12 cellular contexts compared by ENCODE assay signal in the genomic region with DNA sequence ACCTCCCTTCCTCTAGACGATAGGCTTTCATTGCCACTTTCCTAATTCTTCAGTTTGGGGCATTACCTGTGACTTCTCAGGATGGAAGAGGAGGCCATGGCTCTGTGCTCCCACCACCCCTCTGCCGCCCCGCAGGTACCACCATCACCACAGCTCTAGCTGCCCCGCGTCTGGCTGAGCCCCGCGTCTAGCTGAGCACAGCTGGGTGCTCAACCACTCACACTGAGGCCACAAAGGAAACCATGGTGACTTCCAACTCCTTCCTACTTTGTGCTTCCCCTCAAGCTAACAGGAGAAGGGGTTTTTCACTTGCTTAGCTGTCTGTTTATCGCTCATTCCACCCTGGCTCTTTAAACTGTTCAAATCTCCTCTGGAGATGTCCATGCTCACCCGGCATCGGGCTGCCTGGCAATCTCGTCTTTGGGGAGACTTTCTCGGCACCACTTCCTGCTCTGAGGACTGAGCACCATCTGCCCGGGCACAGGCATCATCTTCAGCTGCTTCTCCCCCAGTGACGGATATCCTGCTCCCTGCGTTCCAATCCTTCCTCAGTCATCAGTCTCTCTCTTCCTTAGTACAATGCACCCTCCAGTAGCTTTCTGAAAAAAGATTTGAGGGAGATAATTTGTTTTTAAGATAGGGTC. TPM values are rescaled to one million over a fixed set of nuclear protein-coding genes. Genes with fewer than 3 reads are reported as not detected.
DNase-seq lines count a peak whose midpoint lies in the region; ATAC-seq and TF ChIP-seq lines count a peak whose summit lies in the region.
"Had no signal": no experiment of that assay in that cellular context is flagged by ENCODE, and none has a peak within 500 bp of the region (broad histone marks: within the 10 kb centered on the region; RNA-seq: fewer than 3 reads in every experiment).

No MANE protein-coding gene starts in this region.

- no peak overlapping the region; the same call in 1 of the 2 replicates for H3K18ac ChIP-seq in IMR-90 (ENCODE audit: low read depth, low read length)

- intact Hi-C loops in IMR-90 (cut with micrococcal nuclease) = loop anchor here (5.0 kb wide), 1 partner anchor 61 kb away; no protein-coding TSS in a partner anchor

- CTCF ChIA-PET in IMR-90 (lab: Yijun Ruan, JAX) = no interaction called here

- H3K56ac ChIP-seq in IMR-90 (ENCODE audit: extremely low read depth, insufficient read depth, low read length) = peak overlapping the region; percentile 21; the same call in 1 of the 2 replicates

- H4K20me1 ChIP-seq in IMR-90 (ENCODE audit: insufficient read depth, low read length) = peaks cover 45% of the 10 kb centered on the region
- H4K20me1 ChIP-seq in osteoblast (ENCODE audit: insufficient read depth, low read length) = peaks cover 11% of the 10 kb centered on the region

- H3K36me3 ChIP-seq in IMR-90 (ENCODE audit: control insufficient read depth, insufficient read depth, low read length) = peaks cover 8% of the 10 kb centered on the region; the same call in 1 of the 2 replicates
- no peaks in the 10 kb centered on the region for H3K36me3 ChIP-seq in osteoblast (ENCODE audit: insufficient read depth, low read length)

- H3K9me1 ChIP-seq in IMR-90 (ENCODE audit: insufficient read depth, low read length) = peaks cover 37% of the 10 kb centered on the region

- H3K79me2 ChIP-seq in osteoblast (ENCODE audit: insufficient read depth, low read length) = no peaks in the 10 kb centered on the region

- peak overlapping the region; percentile 36 for H2BK20ac ChIP-seq in IMR-90 (ENCODE audit: low read depth, low read length)

- H3K4me3 ChIP-seq in IMR-90 (ENCODE audit: insufficient read depth, low read depth, low read length) (no peak overlapping the region), astrocyte of the cerebellum (ENCODE audit: low read depth, low read length) (no peak overlapping the region), osteoblast (ENCODE audit: insufficient read depth, low read length) (no peak overlapping the region)
- H3K4me3 ChIP-seq: tibial artery had no signal

- H3K27ac ChIP-seq in IMR-90 (ENCODE audit: insufficient read depth, low read length) (no peak overlapping the region), osteoblast (ENCODE audit: low read depth, low read length) (no peak overlapping the region)

- 72% methylated on average over 4 of the region's 15 CpGs; no CpG with 5 or more reads in 1 of the 2 experiments for WGBS in IMR-90 (ENCODE audit: extremely low coverage in 2 of 2, insufficient read length in 1 of 2), 2 experiments

- no TSS peak for BruUV-seq in IMR-90 (replicated peaks; lab: Mats Ljungman, UMichigan)

- peaks cover 13 to 46% of the 10 kb centered on the region in 2 experiments; a peak in 3 of 4 replicates for H3K79me1 ChIP-seq in IMR-90 (ENCODE audit: low read depth in 1 of 2, low read length in 2 of 2)

- POLR2A ChIA-PET in IMR-90 (lab: Charles Lee; ENCODE audit: unreplicated experiment) = interaction anchor here (0.5 kb wide), 1 partner anchor 61 kb away, joined by 6 read pairs; no protein-coding TSS in a partner anchor

- ATAC-seq in IMR-90 (ENCODE audit: low read depth) (peak; percentile 30), GM18867 (IDR thresholded peaks at IDR 0.05; ENCODE audit: unreplicated experiment) (no peak), HG02623 (IDR thresholded peaks at IDR 0.05; ENCODE audit: unreplicated experiment) (no peak)
- ATAC-seq: T-cell had no signal

- TF ChIP-seq POLR2A in IMR-90 (IDR thresholded peaks at IDR 0.05; ENCODE audit: low read depth, low read length) = no peak

- no peak for TF ChIP-seq CTCF in IMR-90 (conservative IDR thresholded peaks at IDR 0.05; ENCODE audit: low read depth, low read length)
- TF ChIP-seq CTCF in astrocyte of the cerebellum (IDR thresholded peaks at IDR 0.05; ENCODE audit: low read depth, low read length, missing control alignments) = no peak
- no peak for TF ChIP-seq CTCF in osteoblast (IDR thresholded peaks at IDR 0.05; ENCODE audit: extremely low read depth, low read depth, low read length)

- peak overlapping the region; percentile 60; the same call in 1 of the 2 replicates for H2AK5ac ChIP-seq in IMR-90 (ENCODE audit: low read depth, low read length)

- in situ Hi-C loops in IMR-90 (cut with MboI; ENCODE audit: low sequenced_read_pairs) = no loop called here
- in situ Hi-C loops in astrocyte of the cerebellum (cut with HindIII; ENCODE audit: low sequenced_read_pairs) = no loop called here

- peak overlapping the region; percentile 16; the same call in 1 of the 3 replicates for H2BK15ac ChIP-seq in IMR-90 (ENCODE audit: low read depth, low read length)

- H3K4me1 ChIP-seq in IMR-90 (ENCODE audit: control insufficient read depth, insufficient read depth, low read length) = peaks cover 24% of the 10 kb centered on the region
- peaks cover 32% of the 10 kb centered on the region for H3K4me1 ChIP-seq in osteoblast (ENCODE audit: insufficient read depth, low read length)

- H3K23ac ChIP-seq in IMR-90 (ENCODE audit: low read depth, low read length) = peak overlapping the region; percentile 15; the same call in 1 of the 2 replicates

- H2AFZ ChIP-seq in IMR-90 (replicated peaks; ENCODE audit: low read length, poor library complexity) (peak overlapping the region; percentile 56), osteoblast (ENCODE audit: low read length) (peak overlapping the region; percentile 37)

- no peak overlapping the region for H2BK5ac ChIP-seq in IMR-90 (ENCODE audit: low read depth, low read length, poor library complexity, severe bottlenecking)

- H4K91ac ChIP-seq in IMR-90 (ENCODE audit: insufficient read depth, low read depth, low read length) = 0 out of 2 replicates have a peak overlapping the region, but pooled peaks have one; percentile 16

- DNase-seq in COR-L47 (lab: John Stamatoyannopoulos, UW) (peak; percentile 70), IMR-90 (no peak), astrocyte of the cerebellum (ENCODE audit: low read depth) (peak; percentile 34), osteoblast (ENCODE audit: insufficient read length, low spot score, missing footprints) (no peak), OCI-M2 (lab: John Stamatoyannopoulos, UW; ENCODE audit: unreplicated experiment) (no peak)
- DNase-seq: activated CD4-positive, alpha-beta T cell treated with anti-CD3 and anti-CD28 coated beads for 48 hours; NK-92 treated with Interleukin-12 subunit alpha and Interleukin-12 subunit beta, amount 100 ng/mL, for 24 hours; retina; T-cell had no signal

- no peak overlapping the region; the same call in 1 of the 2 replicates for H3K14ac ChIP-seq in IMR-90 (replicated peaks; ENCODE audit: low read depth, low read length)

- H2AK9ac ChIP-seq in IMR-90 (replicated peaks; ENCODE audit: low read depth, low read length, poor library complexity) = peak overlapping the region; percentile 74

- H3K4me2 ChIP-seq in IMR-90 (ENCODE audit: low read depth, low read length) = peak overlapping the region; percentile 42
- peak overlapping the region; percentile 44 for H3K4me2 ChIP-seq in osteoblast (ENCODE audit: insufficient read depth, low read length)

- H4K8ac ChIP-seq in IMR-90 (ENCODE audit: low read depth in 2 of 2, low read length in 2 of 2) = peak overlapping the region in 1 of 2 experiments; percentile 38; a peak in 1 of 4 replicates

- no peak overlapping the region for H3K9ac ChIP-seq in IMR-90 (ENCODE audit: low read depth, low read length)

- dilution Hi-C loops in IMR-90 (cut with HindIII; ENCODE audit: low sequenced_read_pairs, unreplicated experiment) = no loop called here

- H2BK120ac ChIP-seq in IMR-90 (ENCODE audit: low read depth, low read length) = peak overlapping the region; percentile 40; the same call in 1 of the 2 replicates

- TF ChIP-seq RAD21 in IMR-90 (IDR thresholded peaks at IDR 0.05; ENCODE audit: low read length) = no peak

- peaks cover 4% of the 10 kb centered on the region; the same call in 1 of the 2 replicates for H3K27me3 ChIP-seq in IMR-90 (ENCODE audit: control insufficient read depth, insufficient read depth, low read length)
- H3K27me3 ChIP-seq in osteoblast (ENCODE audit: insufficient read depth, low read length) = no peaks in the 10 kb centered on the region
- H3K27me3 ChIP-seq: tibial artery had no signal

- H4K5ac ChIP-seq in IMR-90 (ENCODE audit: low read depth, low read length) = no peak overlapping the region

- H3K9me3 ChIP-seq in IMR-90 (ENCODE audit: control insufficient read depth, insufficient read depth, low read length) = no peaks in the 10 kb centered on the region
- H3K9me3 ChIP-seq in osteoblast (ENCODE audit: low read depth, low read length) = no peaks in the 10 kb centered on the region
- H3K9me3 ChIP-seq: tibial artery had no signal

- H3K4ac ChIP-seq in IMR-90 (ENCODE audit: low read depth, low read length) = peak overlapping the region; percentile 39

TF ChIP-seq in IMR-90, 13 proteins besides CTCF, POLR2A, EP300 and RAD21 (continues in another document):
- TF ChIP-seq, protein P1, sequence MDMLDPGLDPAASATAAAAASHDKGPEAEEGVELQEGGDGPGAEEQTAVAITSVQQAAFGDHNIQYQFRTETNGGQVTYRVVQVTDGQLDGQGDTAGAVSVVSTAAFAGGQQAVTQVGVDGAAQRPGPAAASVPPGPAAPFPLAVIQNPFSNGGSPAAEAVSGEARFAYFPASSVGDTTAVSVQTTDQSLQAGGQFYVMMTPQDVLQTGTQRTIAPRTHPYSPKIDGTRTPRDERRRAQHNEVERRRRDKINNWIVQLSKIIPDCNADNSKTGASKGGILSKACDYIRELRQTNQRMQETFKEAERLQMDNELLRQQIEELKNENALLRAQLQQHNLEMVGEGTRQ (IDR thresholded peaks at IDR 0.05; ENCODE audit: low read depth, low read length) = no peak
- TF ChIP-seq SMC3 (IDR thresholded peaks at IDR 0.05; ENCODE audit: low read depth, low read length) (no peak), NFE2L2 (IDR thresholded peaks at IDR 0.05; ENCODE audit: low read depth, low read length) (no peak), MAZ (IDR thresholded peaks at IDR 0.05; ENCODE audit: borderline replicate concordance, low read depth, low read length) (no peak), CHD1 (IDR thresholded peaks at IDR 0.05; ENCODE audit: low read depth, low read length) (no peak), RFX5 (IDR thresholded peaks at IDR 0.05; ENCODE audit: low read depth, low read length) (no peak)
- TF ChIP-seq, protein P2, sequence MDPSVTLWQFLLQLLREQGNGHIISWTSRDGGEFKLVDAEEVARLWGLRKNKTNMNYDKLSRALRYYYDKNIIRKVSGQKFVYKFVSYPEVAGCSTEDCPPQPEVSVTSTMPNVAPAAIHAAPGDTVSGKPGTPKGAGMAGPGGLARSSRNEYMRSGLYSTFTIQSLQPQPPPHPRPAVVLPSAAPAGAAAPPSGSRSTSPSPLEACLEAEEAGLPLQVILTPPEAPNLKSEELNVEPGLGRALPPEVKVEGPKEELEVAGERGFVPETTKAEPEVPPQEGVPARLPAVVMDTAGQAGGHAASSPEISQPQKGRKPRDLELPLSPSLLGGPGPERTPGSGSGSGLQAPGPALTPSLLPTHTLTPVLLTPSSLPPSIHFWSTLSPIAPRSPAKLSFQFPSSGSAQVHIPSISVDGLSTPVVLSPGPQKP (IDR thresholded peaks at IDR 0.05; ENCODE audit: borderline replicate concordance, low read depth, low read length) = no peak

RNA-seq across cellular contexts. Expression of a gene that starts 59.4 kb away (rescaled TPM):
- total RNA-seq in IMR-90 (2012; rRNA removed) = 40.9 and 41.7 TPM in 2 replicates
- polyA plus RNA-seq in IMR-90 (2012; rRNA removed) = 29.0 and 31.5 TPM in 2 replicates
- 27.7 and 28.1 TPM in 2 replicates for polyA plus RNA-seq in IMR-90 (2012; cell fraction: cytosol; rRNA removed)
- 13.2 and 34.4 TPM in 2 replicates for polyA plus RNA-seq in IMR-90 (2012; cell fraction: nucleus; rRNA removed; ENCODE audit: low replicate concordance)
- 66.2 and 72.2 TPM in 2 replicates for total RNA-seq in osteoblast

Comparison
In these comparisons a context has a peak if more than half of its experiments do, and no peak if none do; other contexts are left out.
1. DNase-seq: peak in COR-L47 (single experiment) and astrocyte of the cerebellum (single experiment); none in IMR-90 (single experiment), osteoblast (single experiment) and OCI-M2 (single experiment).